ENCODE assay signal across 1 cellular context in the genomic region with DNA sequence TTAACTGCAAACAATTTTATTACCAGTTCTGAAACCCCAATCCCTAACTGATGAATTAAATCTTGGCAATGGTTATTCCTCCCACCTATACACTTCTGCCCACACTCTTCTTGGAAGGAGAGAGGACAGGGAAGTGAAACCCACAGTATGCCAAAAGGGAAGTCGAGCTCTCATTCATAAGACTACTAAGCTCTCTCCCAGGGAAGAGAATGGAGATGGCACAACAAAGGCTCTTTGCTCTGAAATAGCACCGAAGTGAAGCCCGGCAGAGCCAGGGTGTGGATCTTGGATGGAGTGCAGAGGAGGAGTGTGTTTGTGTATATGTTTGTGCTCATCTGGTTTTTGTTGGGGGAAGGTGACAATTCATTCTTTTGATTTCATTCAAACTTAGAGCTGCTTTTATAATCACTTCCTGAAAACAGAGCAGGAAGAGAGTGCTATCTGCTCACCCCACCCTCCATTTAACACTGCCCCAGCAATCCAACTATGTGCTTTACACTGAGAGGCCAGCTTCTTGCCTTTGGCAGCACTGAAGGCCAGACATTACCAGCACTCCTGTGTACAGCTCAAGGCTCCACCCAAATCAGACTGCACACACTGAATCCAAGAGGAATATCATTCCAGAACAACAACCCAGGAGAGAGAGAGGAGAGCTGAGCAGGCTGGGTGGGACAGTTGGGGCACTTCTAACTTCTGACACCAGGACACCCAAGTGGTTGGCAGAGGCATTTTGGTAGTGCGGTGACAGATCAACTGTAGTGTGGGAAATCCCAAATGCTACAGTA.
TF ChIP-seq lines count a peak whose summit lies in the region.

No MANE protein-coding gene starts in this region.

TF ChIP-seq in WTC11, 78 proteins besides CTCF, POLR2A, EP300 and RAD21 (continued from another document):
- TF ChIP-seq, protein P1, sequence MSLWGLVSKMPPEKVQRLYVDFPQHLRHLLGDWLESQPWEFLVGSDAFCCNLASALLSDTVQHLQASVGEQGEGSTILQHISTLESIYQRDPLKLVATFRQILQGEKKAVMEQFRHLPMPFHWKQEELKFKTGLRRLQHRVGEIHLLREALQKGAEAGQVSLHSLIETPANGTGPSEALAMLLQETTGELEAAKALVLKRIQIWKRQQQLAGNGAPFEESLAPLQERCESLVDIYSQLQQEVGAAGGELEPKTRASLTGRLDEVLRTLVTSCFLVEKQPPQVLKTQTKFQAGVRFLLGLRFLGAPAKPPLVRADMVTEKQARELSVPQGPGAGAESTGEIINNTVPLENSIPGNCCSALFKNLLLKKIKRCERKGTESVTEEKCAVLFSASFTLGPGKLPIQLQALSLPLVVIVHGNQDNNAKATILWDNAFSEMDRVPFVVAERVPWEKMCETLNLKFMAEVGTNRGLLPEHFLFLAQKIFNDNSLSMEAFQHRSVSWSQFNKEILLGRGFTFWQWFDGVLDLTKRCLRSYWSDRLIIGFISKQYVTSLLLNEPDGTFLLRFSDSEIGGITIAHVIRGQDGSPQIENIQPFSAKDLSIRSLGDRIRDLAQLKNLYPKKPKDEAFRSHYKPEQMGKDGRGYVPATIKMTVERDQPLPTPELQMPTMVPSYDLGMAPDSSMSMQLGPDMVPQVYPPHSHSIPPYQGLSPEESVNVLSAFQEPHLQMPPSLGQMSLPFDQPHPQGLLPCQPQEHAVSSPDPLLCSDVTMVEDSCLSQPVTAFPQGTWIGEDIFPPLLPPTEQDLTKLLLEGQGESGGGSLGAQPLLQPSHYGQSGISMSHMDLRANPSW (CRISPR knock-in tag; conservative IDR thresholded peaks at IDR 0.05; ENCODE audit: low read depth): no peak
- TF ChIP-seq OVOL2 (CRISPR knock-in tag; IDR thresholded peaks at IDR 0.05; ENCODE audit: borderline replicate concordance) (no peak), GABPB1 (CRISPR knock-in tag; IDR thresholded peaks at IDR 0.05) (no peak), CREM (CRISPR knock-in tag; IDR thresholded peaks at IDR 0.05) (no peak), NR2C2 (CRISPR knock-in tag; IDR thresholded peaks at IDR 0.05) (no peak), ZNF423 (CRISPR knock-in tag; IDR thresholded peaks at IDR 0.05) (no peak), ZNF121 (CRISPR knock-in tag; IDR thresholded peaks at IDR 0.05) (no peak)
- TF ChIP-seq, protein P2, sequence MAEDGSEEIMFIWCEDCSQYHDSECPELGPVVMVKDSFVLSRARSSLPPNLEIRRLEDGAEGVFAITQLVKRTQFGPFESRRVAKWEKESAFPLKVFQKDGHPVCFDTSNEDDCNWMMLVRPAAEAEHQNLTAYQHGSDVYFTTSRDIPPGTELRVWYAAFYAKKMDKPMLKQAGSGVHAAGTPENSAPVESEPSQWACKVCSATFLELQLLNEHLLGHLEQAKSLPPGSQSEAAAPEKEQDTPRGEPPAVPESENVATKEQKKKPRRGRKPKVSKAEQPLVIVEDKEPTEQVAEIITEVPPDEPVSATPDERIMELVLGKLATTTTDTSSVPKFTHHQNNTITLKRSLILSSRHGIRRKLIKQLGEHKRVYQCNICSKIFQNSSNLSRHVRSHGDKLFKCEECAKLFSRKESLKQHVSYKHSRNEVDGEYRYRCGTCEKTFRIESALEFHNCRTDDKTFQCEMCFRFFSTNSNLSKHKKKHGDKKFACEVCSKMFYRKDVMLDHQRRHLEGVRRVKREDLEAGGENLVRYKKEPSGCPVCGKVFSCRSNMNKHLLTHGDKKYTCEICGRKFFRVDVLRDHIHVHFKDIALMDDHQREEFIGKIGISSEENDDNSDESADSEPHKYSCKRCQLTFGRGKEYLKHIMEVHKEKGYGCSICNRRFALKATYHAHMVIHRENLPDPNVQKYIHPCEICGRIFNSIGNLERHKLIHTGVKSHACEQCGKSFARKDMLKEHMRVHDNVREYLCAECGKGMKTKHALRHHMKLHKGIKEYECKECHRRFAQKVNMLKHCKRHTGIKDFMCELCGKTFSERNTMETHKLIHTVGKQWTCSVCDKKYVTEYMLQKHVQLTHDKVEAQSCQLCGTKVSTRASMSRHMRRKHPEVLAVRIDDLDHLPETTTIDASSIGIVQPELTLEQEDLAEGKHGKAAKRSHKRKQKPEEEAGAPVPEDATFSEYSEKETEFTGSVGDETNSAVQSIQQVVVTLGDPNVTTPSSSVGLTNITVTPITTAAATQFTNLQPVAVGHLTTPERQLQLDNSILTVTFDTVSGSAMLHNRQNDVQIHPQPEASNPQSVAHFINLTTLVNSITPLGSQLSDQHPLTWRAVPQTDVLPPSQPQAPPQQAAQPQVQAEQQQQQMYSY (CRISPR knock-in tag; IDR thresholded peaks at IDR 0.05): no peak
